In genomic region chr11:35145249-35145648, GRCh38 we compare ENCODE assay signal across 8 cellular contexts. TPM values are rescaled to one million over a fixed set of nuclear protein-coding genes. Genes with fewer than 3 reads are reported as not detected.
DNase-seq lines count a peak whose midpoint lies in the region; ATAC-seq and TF ChIP-seq lines count a peak whose summit lies in the region.

No MANE protein-coding gene starts in this region.

- ATAC-seq in GM19395 (IDR thresholded peaks at IDR 0.05; ENCODE audit: unreplicated experiment) = peak; percentile 54
- peak; percentile 67 for ATAC-seq in HG03342 (IDR thresholded peaks at IDR 0.05; ENCODE audit: unreplicated experiment)
- peak; percentile 48 for ATAC-seq in activated T-helper 17 cell treated with anti-CD3 and anti-CD28 coated beads, Interleukin-2, amount 50 U/mL, for 72 hours (replicated peaks)
- ATAC-seq in psoas muscle = no peak

- DNase-seq in Daoy (ENCODE audit: low read depth) (peak; percentile 97), psoas muscle (peak; percentile 25 to 55), 8988T (no peak), NCI-H1092 (lab: John Stamatoyannopoulos, UW) (no peak), cerebellum (ENCODE audit: low spot score) (no peak)

- no peaks in the 10 kb centered on the region for H3K4me1 ChIP-seq in psoas muscle

- peaks cover 0 to 2% of the 10 kb centered on the region in 2 donors for H3K36me3 ChIP-seq in psoas muscle (ENCODE audit: insufficient read depth in 1 of 2, low read depth in 1 of 2)

- H3K4me1 Mint-ChIP-seq in activated T-helper 17 cell treated with anti-CD3 and anti-CD28 coated beads, Interleukin-2, amount 50 U/mL, for 72 hours = peaks cover 58% of the 10 kb centered on the region

- peak overlapping the region; percentile 93 for H3K4me3 Mint-ChIP-seq in activated T-helper 17 cell treated with anti-CD3 and anti-CD28 coated beads, Interleukin-2, amount 50 U/mL, for 72 hours

- H3K9me3 ChIP-seq in psoas muscle = no peaks in the 10 kb centered on the region

- H3K9me3 Mint-ChIP-seq in activated T-helper 17 cell treated with anti-CD3 and anti-CD28 coated beads, Interleukin-2, amount 50 U/mL, for 72 hours = peaks cover 3% of the 10 kb centered on the region

- H3K27me3 ChIP-seq in psoas muscle (ENCODE audit: insufficient read depth in 3 of 3, low read length in 2 of 3) = no peaks in the 10 kb centered on the region

- no peaks in the 10 kb centered on the region for H3K27me3 Mint-ChIP-seq in activated T-helper 17 cell treated with anti-CD3 and anti-CD28 coated beads, Interleukin-2, amount 50 U/mL, for 72 hours

- peaks cover 100% of the 10 kb centered on the region for H3K36me3 Mint-ChIP-seq in activated T-helper 17 cell treated with anti-CD3 and anti-CD28 coated beads, Interleukin-2, amount 50 U/mL, for 72 hours (ENCODE audit: low read depth)

- WGBS in psoas muscle, 3 donors = 66 to 91% (median 72%) methylated on average over 2 of the region's 2 CpGs

- no peak overlapping the region for H3K27ac ChIP-seq in psoas muscle

- H3K27ac Mint-ChIP-seq in activated T-helper 17 cell treated with anti-CD3 and anti-CD28 coated beads, Interleukin-2, amount 50 U/mL, for 72 hours = peak overlapping the region; percentile 100

- H3K4me3 ChIP-seq in psoas muscle = no peak overlapping the region

- intact Hi-C loops in psoas muscle (cut with DNase I) = no loop called here

- TF ChIP-seq CTCF in psoas muscle (IDR thresholded peaks at IDR 0.05) = no peak

RNA-seq across cellular contexts. Expression of gene CD44, which starts 6.3 kb away (rescaled TPM):
- 149 and 200 TPM in 2 replicates for total RNA-seq in Daoy (2014; rRNA removed; shearing (Covaris generic))
- total RNA-seq in activated T-helper 17 cell treated with anti-CD3 and anti-CD28 coated beads, Interleukin-2, amount 50 U/mL, for 72 hours = 100 to 1,000 TPM; 408 to 664 TPM
- total RNA-seq in psoas muscle = 10 to 100 TPM; 23.2 to 35.4 (median 25.5) TPM
- 1 to 10 TPM; 3.4 to 9.9 (median 9.8) TPM for polyA plus RNA-seq in psoas muscle
- 6.0 TPM for total RNA-seq in cerebellum

Comparison
In these comparisons a context has a peak if more than half of its experiments do, and no peak if none do; other contexts are left out.
1. DNase-seq: peak in Daoy (single experiment) and psoas muscle (2 of 2); none in 8988T (single experiment), NCI-H1092 (single experiment) and cerebellum (single experiment).
2. ATAC-seq: peak in GM19395 (single experiment), HG03342 (single experiment) and activated T-helper 17 cell treated with anti-CD3 and anti-CD28 coated beads, Interleukin-2, amount 50 U/mL, for 72 hours (single experiment); none in psoas muscle (0 of 4).